Comparison of ENCODE assay signal across 8 cellular contexts in the genomic region with DNA sequence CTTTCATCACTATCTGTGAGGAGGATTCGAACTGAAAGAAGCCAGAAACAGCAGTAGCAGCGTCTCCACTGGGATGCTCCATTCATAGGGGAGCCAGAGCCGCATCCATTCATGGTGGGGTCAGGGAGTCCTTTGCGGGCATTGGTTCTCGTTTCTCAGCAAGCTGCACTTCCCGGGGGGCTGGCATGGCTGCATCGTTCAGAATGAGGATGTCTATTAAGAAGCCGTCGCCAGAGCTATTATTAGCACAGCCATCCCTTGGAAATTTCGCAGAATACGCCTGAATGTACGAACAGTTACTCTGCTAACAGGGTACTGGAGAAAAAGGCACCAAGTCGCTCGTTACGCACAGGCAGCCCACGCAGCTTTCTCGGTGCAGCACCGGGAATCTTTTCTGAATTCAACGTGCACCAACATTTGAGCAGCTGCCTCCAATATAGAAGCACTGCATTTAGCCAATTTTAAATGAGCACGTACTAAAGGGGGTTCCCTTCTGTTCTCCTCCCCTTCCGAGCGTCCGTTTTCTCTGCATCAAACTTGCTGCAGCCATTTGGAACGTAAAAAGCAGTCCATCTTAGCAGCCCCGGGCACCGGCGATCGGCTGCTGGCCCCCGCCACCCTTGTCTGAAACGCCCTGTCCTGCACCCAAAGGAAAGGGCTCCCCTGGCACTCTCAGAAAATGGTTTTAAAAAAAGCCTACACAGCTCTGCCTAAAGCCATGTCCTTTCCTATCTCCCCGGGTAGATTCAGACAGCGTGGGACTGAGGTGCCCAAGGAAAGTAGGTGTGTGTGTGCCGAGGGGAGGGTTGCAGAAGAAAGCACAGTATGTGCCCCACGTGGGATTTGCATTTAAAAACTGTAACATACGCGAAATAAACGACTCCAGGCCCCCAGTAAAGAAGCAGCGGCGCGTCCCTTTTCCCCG.
DNase-seq lines count a peak whose midpoint lies in the region; ATAC-seq and TF ChIP-seq lines count a peak whose summit lies in the region.

No MANE protein-coding gene starts in this region.

- peak overlapping the region; percentile 71 for H3K4me3 ChIP-seq in retinal pigment epithelial cell (ENCODE audit: low read length)

- TF ChIP-seq CTCF in retinal pigment epithelial cell (conservative IDR thresholded peaks at IDR 0.05; ENCODE audit: low read depth, low read length): no peak

- no peak overlapping the region for H3K27ac Mint-ChIP-seq in activated CD4-positive, alpha-beta memory T cell treated with anti-CD3 and anti-CD28 coated beads for 36 hours
- no peak overlapping the region for H3K27ac Mint-ChIP-seq in activated CD4-positive, alpha-beta memory T cell treated with anti-CD3 and anti-CD28 coated beads, Interleukin-2, amount 10 ng/mL, durations not matched to agents 7 days and 5 days
- H3K27ac Mint-ChIP-seq in activated naive CD8-positive, alpha-beta T cell treated with anti-CD3 and anti-CD28 coated beads for 36 hours: no peak overlapping the region
- no peak overlapping the region for H3K27ac Mint-ChIP-seq in stimulated activated effector memory CD8-positive, alpha-beta T cell treated with anti-CD3 and anti-CD28 coated beads, Interleukin-12 subunit alpha, Interleukin-12 subunit beta, amount 100 ng/mL, for 72 hours
- H3K27ac Mint-ChIP-seq in activated T-helper 2 cell treated with anti-CD3 and anti-CD28 coated beads, Interferon-gamma antibody, Interleukin-2, Interleukin-4, amounts not matched to agents 10 μg/mL and 5 μg/mL and 100 μg/mL, durations not matched to agents 14 hours and 24 hours and 36 hours: no peak overlapping the region

- peak overlapping the region; percentile 42 for H3K4me3 Mint-ChIP-seq in activated CD4-positive, alpha-beta memory T cell treated with anti-CD3 and anti-CD28 coated beads for 36 hours
- no peak overlapping the region for H3K4me3 Mint-ChIP-seq in activated CD4-positive, alpha-beta memory T cell treated with anti-CD3 and anti-CD28 coated beads, Interleukin-2, amount 10 ng/mL, durations not matched to agents 7 days and 5 days
- H3K4me3 Mint-ChIP-seq in activated naive CD8-positive, alpha-beta T cell treated with anti-CD3 and anti-CD28 coated beads for 36 hours: peak overlapping the region; percentile 60
- H3K4me3 Mint-ChIP-seq in stimulated activated effector memory CD8-positive, alpha-beta T cell treated with anti-CD3 and anti-CD28 coated beads, Interleukin-12 subunit alpha, Interleukin-12 subunit beta, amount 100 ng/mL, for 72 hours: no peak overlapping the region
- H3K4me3 Mint-ChIP-seq in activated T-helper 2 cell treated with anti-CD3 and anti-CD28 coated beads, Interferon-gamma antibody, Interleukin-2, Interleukin-4, amounts not matched to agents 10 μg/mL and 5 μg/mL and 100 μg/mL, durations not matched to agents 14 hours and 24 hours and 36 hours (ENCODE audit: low read depth): no peak overlapping the region

- H3K36me3 Mint-ChIP-seq in activated CD4-positive, alpha-beta memory T cell treated with anti-CD3 and anti-CD28 coated beads for 36 hours: no peaks in the 10 kb centered on the region
- no peaks in the 10 kb centered on the region for H3K36me3 Mint-ChIP-seq in activated CD4-positive, alpha-beta memory T cell treated with anti-CD3 and anti-CD28 coated beads, Interleukin-2, amount 10 ng/mL, durations not matched to agents 7 days and 5 days (ENCODE audit: low read depth)
- no peaks in the 10 kb centered on the region for H3K36me3 Mint-ChIP-seq in activated naive CD8-positive, alpha-beta T cell treated with anti-CD3 and anti-CD28 coated beads for 36 hours
- no peaks in the 10 kb centered on the region for H3K36me3 Mint-ChIP-seq in stimulated activated effector memory CD8-positive, alpha-beta T cell treated with anti-CD3 and anti-CD28 coated beads, Interleukin-12 subunit alpha, Interleukin-12 subunit beta, amount 100 ng/mL, for 72 hours
- H3K36me3 Mint-ChIP-seq in activated T-helper 2 cell treated with anti-CD3 and anti-CD28 coated beads, Interferon-gamma antibody, Interleukin-2, Interleukin-4, amounts not matched to agents 10 μg/mL and 5 μg/mL and 100 μg/mL, durations not matched to agents 14 hours and 24 hours and 36 hours (ENCODE audit: low read depth): no peaks in the 10 kb centered on the region

- H3K9me3 Mint-ChIP-seq in activated CD4-positive, alpha-beta memory T cell treated with anti-CD3 and anti-CD28 coated beads for 36 hours: peaks cover 3% of the 10 kb centered on the region
- H3K9me3 Mint-ChIP-seq in activated CD4-positive, alpha-beta memory T cell treated with anti-CD3 and anti-CD28 coated beads, Interleukin-2, amount 10 ng/mL, durations not matched to agents 7 days and 5 days: no peaks in the 10 kb centered on the region
- no peaks in the 10 kb centered on the region for H3K9me3 Mint-ChIP-seq in activated naive CD8-positive, alpha-beta T cell treated with anti-CD3 and anti-CD28 coated beads for 36 hours
- no peaks in the 10 kb centered on the region for H3K9me3 Mint-ChIP-seq in stimulated activated effector memory CD8-positive, alpha-beta T cell treated with anti-CD3 and anti-CD28 coated beads, Interleukin-12 subunit alpha, Interleukin-12 subunit beta, amount 100 ng/mL, for 72 hours
- H3K9me3 Mint-ChIP-seq in activated T-helper 2 cell treated with anti-CD3 and anti-CD28 coated beads, Interferon-gamma antibody, Interleukin-2, Interleukin-4, amounts not matched to agents 10 μg/mL and 5 μg/mL and 100 μg/mL, durations not matched to agents 14 hours and 24 hours and 36 hours: no peaks in the 10 kb centered on the region

- peaks cover 19% of the 10 kb centered on the region for H3K4me1 Mint-ChIP-seq in activated CD4-positive, alpha-beta memory T cell treated with anti-CD3 and anti-CD28 coated beads for 36 hours (ENCODE audit: low read depth)
- peaks cover 15% of the 10 kb centered on the region for H3K4me1 Mint-ChIP-seq in activated CD4-positive, alpha-beta memory T cell treated with anti-CD3 and anti-CD28 coated beads, Interleukin-2, amount 10 ng/mL, durations not matched to agents 7 days and 5 days
- H3K4me1 Mint-ChIP-seq in activated naive CD8-positive, alpha-beta T cell treated with anti-CD3 and anti-CD28 coated beads for 36 hours: peaks cover 16% of the 10 kb centered on the region
- H3K4me1 Mint-ChIP-seq in stimulated activated effector memory CD8-positive, alpha-beta T cell treated with anti-CD3 and anti-CD28 coated beads, Interleukin-12 subunit alpha, Interleukin-12 subunit beta, amount 100 ng/mL, for 72 hours: peaks cover 17% of the 10 kb centered on the region
- H3K4me1 Mint-ChIP-seq in activated T-helper 2 cell treated with anti-CD3 and anti-CD28 coated beads, Interferon-gamma antibody, Interleukin-2, Interleukin-4, amounts not matched to agents 10 μg/mL and 5 μg/mL and 100 μg/mL, durations not matched to agents 14 hours and 24 hours and 36 hours (ENCODE audit: low read depth): peaks cover 2% of the 10 kb centered on the region

- peaks cover 71% of the 10 kb centered on the region for H3K27me3 Mint-ChIP-seq in activated CD4-positive, alpha-beta memory T cell treated with anti-CD3 and anti-CD28 coated beads for 36 hours
- peaks cover 86% of the 10 kb centered on the region for H3K27me3 Mint-ChIP-seq in activated CD4-positive, alpha-beta memory T cell treated with anti-CD3 and anti-CD28 coated beads, Interleukin-2, amount 10 ng/mL, durations not matched to agents 7 days and 5 days
- peaks cover 81% of the 10 kb centered on the region for H3K27me3 Mint-ChIP-seq in activated naive CD8-positive, alpha-beta T cell treated with anti-CD3 and anti-CD28 coated beads for 36 hours
- H3K27me3 Mint-ChIP-seq in activated T-helper 2 cell treated with anti-CD3 and anti-CD28 coated beads, Interferon-gamma antibody, Interleukin-2, Interleukin-4, amounts not matched to agents 10 μg/mL and 5 μg/mL and 100 μg/mL, durations not matched to agents 14 hours and 24 hours and 36 hours (ENCODE audit: low read depth): peaks cover 66% of the 10 kb centered on the region

- CTCF ChIA-PET in activated CD4-positive, alpha-beta memory T cell treated with anti-CD3 and anti-CD28 coated beads for 36 hours (lab: Charles Lee): interaction anchor here (0.6 kb wide), 1 partner anchor 103 kb away, joined by 3 read pairs; no protein-coding TSS in a partner anchor
- CTCF ChIA-PET in activated CD4-positive, alpha-beta memory T cell treated with anti-CD3 and anti-CD28 coated beads, Interleukin-2, amount 10 ng/mL, durations not matched to agents 7 days and 5 days (lab: Charles Lee): no interaction called here

- POLR2A ChIA-PET in activated CD4-positive, alpha-beta memory T cell treated with anti-CD3 and anti-CD28 coated beads for 36 hours (lab: Charles Lee): no interaction called here
- POLR2A ChIA-PET in activated CD4-positive, alpha-beta memory T cell treated with anti-CD3 and anti-CD28 coated beads, Interleukin-2, amount 10 ng/mL, durations not matched to agents 7 days and 5 days (lab: Charles Lee): interaction anchor here (1.0 kb wide), 1 partner anchor 295 kb away, joined by 6 read pairs; no protein-coding TSS in a partner anchor

- intact Hi-C loops in activated CD4-positive, alpha-beta memory T cell treated with anti-CD3 and anti-CD28 coated beads for 36 hours (cut with micrococcal nuclease): no loop called here
- intact Hi-C loops in activated T-helper 2 cell treated with anti-CD3 and anti-CD28 coated beads, Interferon-gamma antibody, Interleukin-2, Interleukin-4, amounts not matched to agents 10 μg/mL and 5 μg/mL and 100 μg/mL, durations not matched to agents 14 hours and 24 hours and 36 hours (cut with micrococcal nuclease): loop anchor here (2.0 kb wide), 1 partner anchor 118 kb away; no protein-coding TSS in a partner anchor

- peak; percentile 15 for DNase-seq in activated CD4-positive, alpha-beta memory T cell treated with anti-CD3 and anti-CD28 coated beads for 36 hours
- no peak for DNase-seq in activated CD4-positive, alpha-beta memory T cell treated with anti-CD3 and anti-CD28 coated beads, Interleukin-2, amount 10 ng/mL, durations not matched to agents 7 days and 5 days
- DNase-seq in activated naive CD8-positive, alpha-beta T cell treated with anti-CD3 and anti-CD28 coated beads for 36 hours: no peak
- DNase-seq in hepatic stellate cell (ENCODE audit: low spot score) (peak; percentile 63), retinal pigment epithelial cell (ENCODE audit: low read depth) (no peak), HT-29 (ENCODE audit: low spot score) (no peak)
- no peak for DNase-seq in stimulated activated effector memory CD8-positive, alpha-beta T cell treated with anti-CD3 and anti-CD28 coated beads, Interleukin-12 subunit alpha, Interleukin-12 subunit beta, amount 100 ng/mL, for 72 hours (ENCODE audit: low spot score in 2 of 2)
- no peak for DNase-seq in activated T-helper 2 cell treated with anti-CD3 and anti-CD28 coated beads, Interferon-gamma antibody, Interleukin-2, Interleukin-4, amounts not matched to agents 10 μg/mL and 5 μg/mL and 100 μg/mL, durations not matched to agents 14 hours and 24 hours and 36 hours (ENCODE audit: low spot score)

- ATAC-seq in stimulated activated effector memory CD8-positive, alpha-beta T cell treated with anti-CD3 and anti-CD28 coated beads, Interleukin-12 subunit alpha, Interleukin-12 subunit beta, amount 100 ng/mL, for 72 hours: no peak

Comparison
In these comparisons a context has a peak if more than half of its experiments do, and no peak if none do; other contexts are left out.
1. DNase-seq: peak in activated CD4-positive, alpha-beta memory T cell treated with anti-CD3 and anti-CD28 coated beads for 36 hours (single experiment) and hepatic stellate cell (single experiment); none in activated CD4-positive, alpha-beta memory T cell treated with anti-CD3 and anti-CD28 coated beads, Interleukin-2, amount 10 ng/mL, durations not matched to agents 7 days and 5 days (single experiment), activated naive CD8-positive, alpha-beta T cell treated with anti-CD3 and anti-CD28 coated beads for 36 hours (single experiment), retinal pigment epithelial cell (single experiment), stimulated activated effector memory CD8-positive, alpha-beta T cell treated with anti-CD3 and anti-CD28 coated beads, Interleukin-12 subunit alpha, Interleukin-12 subunit beta, amount 100 ng/mL, for 72 hours (0 of 2), activated T-helper 2 cell treated with anti-CD3 and anti-CD28 coated beads, Interferon-gamma antibody, Interleukin-2, Interleukin-4, amounts not matched to agents 10 μg/mL and 5 μg/mL and 100 μg/mL, durations not matched to agents 14 hours and 24 hours and 36 hours (single experiment) and HT-29 (single experiment).
2. H3K4me3 Mint-ChIP-seq: peak in activated CD4-positive, alpha-beta memory T cell treated with anti-CD3 and anti-CD28 coated beads for 36 hours (single experiment) and activated naive CD8-positive, alpha-beta T cell treated with anti-CD3 and anti-CD28 coated beads for 36 hours (single experiment); none in activated CD4-positive, alpha-beta memory T cell treated with anti-CD3 and anti-CD28 coated beads, Interleukin-2, amount 10 ng/mL, durations not matched to agents 7 days and 5 days (single experiment), stimulated activated effector memory CD8-positive, alpha-beta T cell treated with anti-CD3 and anti-CD28 coated beads, Interleukin-12 subunit alpha, Interleukin-12 subunit beta, amount 100 ng/mL, for 72 hours (single experiment) and activated T-helper 2 cell treated with anti-CD3 and anti-CD28 coated beads, Interferon-gamma antibody, Interleukin-2, Interleukin-4, amounts not matched to agents 10 μg/mL and 5 μg/mL and 100 μg/mL, durations not matched to agents 14 hours and 24 hours and 36 hours (single experiment).